Comparison of ENCODE assay signal across 22 cellular contexts in the genomic region with DNA sequence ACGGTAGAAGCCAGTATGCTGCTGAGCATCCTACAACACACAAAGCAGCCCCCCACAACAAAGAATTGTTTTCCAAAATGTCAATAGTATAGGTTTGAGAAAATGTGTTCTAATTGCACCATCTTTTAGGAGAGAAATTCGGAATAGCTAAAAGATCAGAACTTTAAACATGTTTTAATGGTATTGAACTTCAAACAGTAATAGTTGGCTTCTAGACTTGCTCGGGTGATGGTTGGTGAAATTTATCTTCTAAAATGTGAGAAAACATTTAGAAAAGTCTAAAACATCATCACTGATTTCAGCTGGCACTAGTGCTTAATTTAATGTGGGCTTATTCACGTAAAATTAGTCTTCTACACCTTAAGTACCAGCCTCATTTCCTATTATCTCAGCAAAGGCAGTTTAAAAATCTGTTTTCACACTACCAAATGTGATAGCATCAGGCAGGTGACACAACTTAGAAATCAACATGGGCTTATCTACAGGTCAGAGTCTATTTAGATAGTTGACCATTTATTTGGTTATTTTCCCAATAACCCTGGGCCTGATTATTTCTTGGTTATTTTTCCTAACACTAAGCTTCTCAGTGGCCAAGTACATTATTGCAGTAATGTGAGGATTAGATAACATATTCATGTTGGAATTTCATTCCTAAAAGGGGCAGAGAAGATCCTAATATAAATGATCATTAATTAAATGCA.
"Had no signal": no experiment of that assay in that cellular context is flagged by ENCODE, and none has a peak within 500 bp of the region (broad histone marks: within the 10 kb centered on the region; RNA-seq: fewer than 3 reads in every experiment).

No MANE protein-coding gene starts in this region.

- ATAC-seq: Panc1 had no signal

- H3K9me3 ChIP-seq: MG63, SK-N-SH had no signal

- H3K36me3 ChIP-seq: MG63 had no signal

- H3K27me3 ChIP-seq: MG63 had no signal

- H3K27ac ChIP-seq: HL-60, RWPE1 had no signal

- FAIRE-seq: HTR-8/SVneo had no signal

- DNase-seq: Karpas-422; KG1; MG63; NCI-H1092; NCI-H1105 treated with DMSO at 0.1 percent for 48 hours; NCI-H1417 treated with DMSO at 0.1 percent for 48 hours; NCI-H146; NCI-H1694 treated with DMSO at 0.1 percent for 48 hours; NCI-H1930; NCI-H2081; NCI-H2107; NCI-H2227 treated with DMSO at 0.1 percent for 48 hours; NCI-H524; NCI-H526 treated with DMSO at 0.1 percent for 48 hours; NCI-H774; NK-92 treated with Interleukin-12 subunit alpha and Interleukin-12 subunit beta, amount 100 ng/mL, for 24 hours; SHP77; SK-N-SH had no signal

- H3K4me3 ChIP-seq: MG63 had no signal
